In genomic region chr2:96325038-96325883, GRCh38 we compare ENCODE assay signal across 8 cellular contexts. TPM values are rescaled to one million over a fixed set of nuclear protein-coding genes. Genes with fewer than 3 reads are reported as not detected.
A peak's percentile ranks its signal among the peaks of the same experiment; 100 is the strongest.
DNase-seq lines count a peak whose midpoint lies in the region; ATAC-seq and TF ChIP-seq lines count a peak whose summit lies in the region.

Gene ITPRIPL1 (plus strand): TSS chr2:96325317. CDS start chr2:96325840, 523 bp downstream.

- no peaks in the 10 kb centered on the region for H3K9me3 ChIP-seq in SJCRH30 (replicated peaks)
- H3K9me3 ChIP-seq in mammary epithelial cell (replicated peaks; ENCODE audit: insufficient read depth, low read length) = no peaks in the 10 kb centered on the region

- peak within 1 kb of the TSS; percentile 79 to 97 for H3K4me3 Mint-ChIP-seq in stimulated activated naive CD8-positive, alpha-beta T cell treated with anti-CD3 and anti-CD28 coated beads, Interleukin-15, amount 100 ng/mL, for 72 hours

- H3K27ac Mint-ChIP-seq in stimulated activated naive CD8-positive, alpha-beta T cell treated with anti-CD3 and anti-CD28 coated beads, Interleukin-15, amount 100 ng/mL, for 72 hours = peak within 1 kb of the TSS; percentile 86 to 92

- peak; percentile 40 for ATAC-seq in stimulated activated naive CD8-positive, alpha-beta T cell treated with anti-CD3 and anti-CD28 coated beads, Interleukin-15, amount 100 ng/mL, for 72 hours
- ATAC-seq in GM21423 (IDR thresholded peaks at IDR 0.05; ENCODE audit: unreplicated experiment) = no peak

- no peaks in the 10 kb centered on the region for H3K79me2 ChIP-seq in mammary epithelial cell (ENCODE audit: insufficient read depth, low read length)

- TF ChIP-seq CTCF in mammary epithelial cell (conservative IDR thresholded peaks at IDR 0.05 in 1 of 2, IDR thresholded peaks at IDR 0.05 in 1 of 2; ENCODE audit: extremely low read depth in 1 of 2, insufficient read depth in 1 of 2, low read depth in 1 of 2, low read length in 2 of 2) (no peak), lower leg skin (IDR thresholded peaks at IDR 0.05) (no peak)

- CTCF ChIA-PET in mammary epithelial cell (lab: Charles Lee; ENCODE audit: low non-redundant PET) = no interaction called here

- BruUV-seq in mammary epithelial cell (replicated peaks; lab: Mats Ljungman, UMichigan) = no TSS peak

- no peaks in the 10 kb centered on the region for H3K27me3 ChIP-seq in SJCRH30
- peaks cover 10% of the 10 kb centered on the region for H3K27me3 ChIP-seq in mammary epithelial cell (ENCODE audit: insufficient read depth, low read length)

- H3K9me3 Mint-ChIP-seq in stimulated activated naive CD8-positive, alpha-beta T cell treated with anti-CD3 and anti-CD28 coated beads, Interleukin-15, amount 100 ng/mL, for 72 hours = no peaks in the 10 kb centered on the region

- intact Hi-C loops in mammary epithelial cell (cut with micrococcal nuclease) = no loop called here
- intact Hi-C loops in lower leg skin (cut with DNase I; ENCODE audit: low total_unique reads) = no loop called here

- H3K4me1 ChIP-seq in SJCRH30 = peaks cover 4% of the 10 kb centered on the region
- H3K4me1 ChIP-seq in mammary epithelial cell (ENCODE audit: insufficient read depth, low read length) = peaks cover 34% of the 10 kb centered on the region

- H3K4me1 Mint-ChIP-seq in stimulated activated naive CD8-positive, alpha-beta T cell treated with anti-CD3 and anti-CD28 coated beads, Interleukin-15, amount 100 ng/mL, for 72 hours = peaks cover 67% of the 10 kb centered on the region

- peak within 1 kb of the TSS; percentile 68 for H2AFZ ChIP-seq in mammary epithelial cell (ENCODE audit: low read depth, low read length)

- H3K9ac ChIP-seq in mammary epithelial cell (ENCODE audit: insufficient read depth, low read length) = no peak within 1 kb of the TSS

- 13% methylated on average over 18 of the region's 58 CpGs for WGBS in mammary epithelial cell (ENCODE audit: low coverage, missing lambda C conversion rate)
- WGBS in lower leg skin, 2 donors = 8 to 9% methylated on average over 20 to 33 of the region's 58 CpGs

- peaks cover 20% of the 10 kb centered on the region for H3K36me3 ChIP-seq in SJCRH30
- no peaks in the 10 kb centered on the region for H3K36me3 ChIP-seq in mammary epithelial cell (ENCODE audit: insufficient read depth, low read length)

- H3K27ac ChIP-seq in SJCRH30 (peak within 1 kb of the TSS; percentile 54), mammary epithelial cell (ENCODE audit: insufficient read depth, low read depth, low read length) (no peak within 1 kb of the TSS)

- DNase-seq in NOMO-1 treated with DMSO at 0.1 percent for 48 hours (lab: John Stamatoyannopoulos, UW; ENCODE audit: unreplicated experiment) (peak; percentile 3), NOMO-1 treated with dmso at 0.1 percent for 144 hours (lab: John Stamatoyannopoulos, UW; ENCODE audit: unreplicated experiment) (no peak), SJCRH30 (peak; percentile 55 to 56), mammary epithelial cell (no peak), lower leg skin (ENCODE audit: low spot score in 2 of 2) (peak in 1 of 2 donors; percentile 85), cortex of kidney (lab: John Stamatoyannopoulos, UW) (no peak)
- peak; percentile 42 to 48 for DNase-seq in stimulated activated naive CD8-positive, alpha-beta T cell treated with anti-CD3 and anti-CD28 coated beads, Interleukin-15, amount 100 ng/mL, for 72 hours

- no peak for TF ChIP-seq POLR2A in lower leg skin (IDR thresholded peaks at IDR 0.05)

- in situ Hi-C loops in mammary epithelial cell (cut with MboI; ENCODE audit: low sequenced_read_pairs in 2 of 2) = no loop called here

- H3K4me2 ChIP-seq in mammary epithelial cell (ENCODE audit: insufficient read depth, low read depth, low read length) = peak within 1 kb of the TSS; percentile 64

- H4K20me1 ChIP-seq in mammary epithelial cell (ENCODE audit: insufficient read depth, low read length) = no peaks in the 10 kb centered on the region

- H3K27me3 Mint-ChIP-seq in stimulated activated naive CD8-positive, alpha-beta T cell treated with anti-CD3 and anti-CD28 coated beads, Interleukin-15, amount 100 ng/mL, for 72 hours = no peaks in the 10 kb centered on the region

- dilution Hi-C loops in mammary epithelial cell (cut with HindIII; ENCODE audit: low sequenced_read_pairs) = no loop called here

- H3K4me3 ChIP-seq in SJCRH30 (peak within 1 kb of the TSS; percentile 84), mammary epithelial cell (replicated peaks in 1 of 3; ENCODE audit: insufficient read depth in 1 of 3, low read depth in 2 of 3, low read length in 3 of 3) (no peak within 1 kb of the TSS), lower leg skin (ENCODE audit: low read depth, poor library complexity, severe bottlenecking) (peak within 1 kb of the TSS; percentile 30)

RNA-seq across cellular contexts. Expression of gene ITPRIPL1, which starts in this region (rescaled TPM):
- 26.4 and 27.1 TPM in 2 replicates for total RNA-seq in SJCRH30 (2014; rRNA removed; shearing (Covaris generic))
- total RNA-seq in mammary epithelial cell (1 to 10 TPM in 1 of 2 donors, under 1 TPM in 1; 0.28 to 1.3 TPM), lower leg skin (1 to 10 TPM in 2 of 4 donors, under 1 TPM in 2; 0.51 to 3.1 (median 1.9) TPM)
- polyA plus RNA-seq in mammary epithelial cell = 0.17 TPM
- polyA minus RNA-seq in mammary epithelial cell = not detected

Comparison
In these comparisons a context has a peak if more than half of its experiments do, and no peak if none do; other contexts are left out.
1. DNase-seq: peak in NOMO-1 treated with DMSO at 0.1 percent for 48 hours (single experiment), SJCRH30 (2 of 2) and stimulated activated naive CD8-positive, alpha-beta T cell treated with anti-CD3 and anti-CD28 coated beads, Interleukin-15, amount 100 ng/mL, for 72 hours (2 of 2); none in NOMO-1 treated with dmso at 0.1 percent for 144 hours (single experiment), mammary epithelial cell (single experiment) and cortex of kidney (single experiment).
2. H3K4me3 ChIP-seq: peak in SJCRH30 (single experiment) and lower leg skin (single experiment); none in mammary epithelial cell (0 of 3).